ENCODE assay signal across 10 cellular contexts in the genomic region with DNA sequence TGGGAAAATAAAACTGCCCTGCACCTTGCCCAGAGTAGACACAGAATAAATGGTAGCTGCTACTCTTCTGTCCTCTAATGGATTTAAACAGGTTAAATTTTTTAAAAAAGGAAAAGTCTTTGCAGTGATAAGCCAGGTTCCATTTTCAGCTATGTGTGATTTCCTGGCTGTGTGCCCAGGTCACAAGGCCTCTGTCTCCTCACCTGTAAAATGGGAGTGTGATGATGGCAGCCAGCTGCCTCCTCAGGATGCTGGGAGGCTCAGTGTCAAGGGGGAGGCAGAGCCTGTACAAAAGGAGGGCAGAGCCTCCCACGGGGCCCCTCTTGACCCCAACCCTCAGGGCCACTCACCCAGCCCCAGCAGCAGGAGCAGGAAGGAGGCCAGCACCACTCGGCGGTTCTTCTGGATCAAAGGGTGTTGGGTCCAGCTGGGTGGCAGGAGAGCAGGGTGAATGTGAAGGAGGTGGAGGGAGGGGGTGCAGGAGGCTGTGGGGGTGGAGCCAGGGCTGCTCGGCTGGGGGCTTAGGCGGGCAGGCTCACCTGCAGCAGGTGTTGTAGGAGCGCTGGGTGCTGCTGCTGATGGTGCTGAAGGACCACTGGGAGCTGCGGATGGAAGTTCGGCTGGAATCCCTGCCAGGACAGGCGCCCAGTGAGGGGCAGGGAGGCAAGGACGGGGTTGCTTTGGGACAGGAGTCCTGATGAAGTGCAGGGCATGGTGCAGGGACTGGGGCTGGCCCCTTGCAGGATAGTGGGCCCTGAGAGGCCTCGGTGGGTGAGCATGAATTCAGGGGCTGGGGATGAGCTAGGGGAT. TPM values are rescaled to one million over a fixed set of nuclear protein-coding genes. Genes with fewer than 3 reads are reported as not detected.
DNase-seq lines count a peak whose midpoint lies in the region; ATAC-seq and TF ChIP-seq lines count a peak whose summit lies in the region.
"Had no signal": no experiment of that assay in that cellular context is flagged by ENCODE, and none has a peak within 500 bp of the region (broad histone marks: within the 10 kb centered on the region; RNA-seq: fewer than 3 reads in every experiment).

No MANE protein-coding gene starts in this region.

- H3K4me1 ChIP-seq in CD8-positive, alpha-beta T cell (ENCODE audit: insufficient read depth, low read length): peaks cover 44% of the 10 kb centered on the region
- peaks cover 31% of the 10 kb centered on the region for H3K4me1 ChIP-seq in NT2/D1 (ENCODE audit: insufficient read depth, insufficient read length)
- peaks cover 11 to 15% of the 10 kb centered on the region in 2 donors for H3K4me1 ChIP-seq in neuronal stem cell (ENCODE audit: control insufficient read depth in 2 of 2, insufficient read depth in 1 of 2, low read depth in 1 of 2, low read length in 2 of 2)
- H3K4me1 ChIP-seq in BE2C: peaks cover 8% of the 10 kb centered on the region

- peak overlapping the region; percentile 61 for H2AK5ac ChIP-seq in neuronal stem cell (ENCODE audit: low read depth, low read length)

- no peaks in the 10 kb centered on the region for H3K36me3 Mint-ChIP-seq in CD8-positive, alpha-beta T cell

- WGBS in neuronal stem cell (ENCODE audit: extremely low coverage in 2 of 2, insufficient read length in 2 of 2, insufficient replicate concordance in 1 of 2), 2 donors: no CpG with 5 or more reads among the region's 11 CpGs

- intact Hi-C loops in CD8-positive, alpha-beta T cell (cut with DNase I, micrococcal nuclease): loop anchor here in 1 of 2 experiments (10.0 kb wide), 1 partner anchor 1152 kb away; a partner anchor contains a TSS
- intact Hi-C loops in dorsolateral prefrontal cortex (cut with DNase I): loop anchor here (5.0 kb wide), 3 partner anchors 35 to 65 kb away; a partner anchor contains a TSS

- ATAC-seq in CD8-positive, alpha-beta T cell: no peak
- no peak for ATAC-seq in HG02763 (IDR thresholded peaks at IDR 0.05; ENCODE audit: unreplicated experiment)

- peak overlapping the region; percentile 48 for H3K18ac ChIP-seq in neuronal stem cell (ENCODE audit: low read length)

- H3K23ac ChIP-seq in neuronal stem cell (ENCODE audit: low read depth, low read length, poor library complexity): peak overlapping the region; percentile 73

- no peak for TF ChIP-seq CTCF in CD8-positive, alpha-beta T cell (IDR thresholded peaks at IDR 0.05)
- TF ChIP-seq CTCF in dorsolateral prefrontal cortex (IDR thresholded peaks at IDR 0.05 in 54 of 56, conservative IDR thresholded peaks at IDR 0.05 in 2 of 56; ENCODE audit: low read depth in 1 of 56, partially characterized antibody in 56 of 56): no peak
- TF ChIP-seq CTCF in BE2C (IDR thresholded peaks at IDR 0.05; ENCODE audit: low read depth, low read length): no peak

- CTCF ChIA-PET in CD8-positive, alpha-beta T cell (lab: Charles Lee): interaction anchor here (0.6 to 3.2 kb wide), 11 partner anchors 16 to 149 kb away, joined by 3 to 13 read pairs (median 7); a partner anchor contains a TSS

- H3K9me3 Mint-ChIP-seq in CD8-positive, alpha-beta T cell: no peaks in the 10 kb centered on the region

- no peak overlapping the region for H2BK120ac ChIP-seq in neuronal stem cell (ENCODE audit: low read depth, low read length)

- peak overlapping the region; percentile 53 for H2BK5ac ChIP-seq in neuronal stem cell (ENCODE audit: low read length)

- DNase-seq in CD8-positive, alpha-beta T cell: no peak
- DNase-seq in NT2/D1 (ENCODE audit: low read depth, low spot score) (no peak), dorsolateral prefrontal cortex (no peak), neuronal stem cell (ENCODE audit: low spot score) (no peak), HK-2 (ENCODE audit: unreplicated experiment) (no peak), BE2C (no peak), NCI-H2081 treated with DMSO at 0.1 percent for 48 hours (lab: John Stamatoyannopoulos, UW) (no peak)
- DNase-seq: NCI-H82 had no signal

- POLR2A ChIA-PET in CD8-positive, alpha-beta T cell (lab: Charles Lee): interaction anchor here (1.1 to 6.9 kb wide), 13 partner anchors 17 to 71 kb away, joined by 3 to 130 read pairs (median 18); a partner anchor contains a TSS

- H4K91ac ChIP-seq in neuronal stem cell (ENCODE audit: low read depth, low read length, poor library complexity): no peak overlapping the region

- H3K27ac Mint-ChIP-seq in CD8-positive, alpha-beta T cell: peak overlapping the region; percentile 93

- H3K9ac ChIP-seq in NT2/D1 (ENCODE audit: insufficient read length, low read depth): peak overlapping the region; percentile 97
- no peak overlapping the region for H3K9ac ChIP-seq in neuronal stem cell (ENCODE audit: low read depth, low read length, poor library complexity)

- H3K4me2 ChIP-seq in neuronal stem cell (ENCODE audit: insufficient read depth, low read length, poor library complexity, severe bottlenecking): no peak overlapping the region

- peak overlapping the region; percentile 75 for H2BK15ac ChIP-seq in neuronal stem cell (ENCODE audit: low read length)

- H2BK12ac ChIP-seq in neuronal stem cell (ENCODE audit: low read length): no peak overlapping the region

- H3K4me1 Mint-ChIP-seq in CD8-positive, alpha-beta T cell (ENCODE audit: low read depth): peaks cover 38% of the 10 kb centered on the region

- no peak overlapping the region for H3K14ac ChIP-seq in neuronal stem cell (ENCODE audit: low read length)

- peak overlapping the region; percentile 84 for H3K4ac ChIP-seq in neuronal stem cell (ENCODE audit: low read length)

- H3K4me3 ChIP-seq in CD8-positive, alpha-beta T cell (ENCODE audit: low read depth, low read length): no peak overlapping the region
- H3K4me3 ChIP-seq in NT2/D1 (ENCODE audit: insufficient read length, low read depth) (no peak overlapping the region), dorsolateral prefrontal cortex (peak overlapping the region in 30 of 59 donors; percentile 2 to 99 (median 92)), neuronal stem cell (ENCODE audit: low read length in 2 of 2) (peak overlapping the region in 1 of 2 donors; percentile 9), BE2C (ENCODE audit: low read depth, low read length) (no peak overlapping the region)

- no peak overlapping the region for H3K27ac ChIP-seq in CD8-positive, alpha-beta T cell (ENCODE audit: low read depth, low read length)
- peak overlapping the region in 41 of 59 donors; percentile 1 to 98 (median 86) for H3K27ac ChIP-seq in dorsolateral prefrontal cortex
- no peak overlapping the region for H3K27ac ChIP-seq in neuronal stem cell (replicated peaks; ENCODE audit: low read length)

- H3K27me3 Mint-ChIP-seq in CD8-positive, alpha-beta T cell (ENCODE audit: low read depth): no peaks in the 10 kb centered on the region

- peaks cover 5% of the 10 kb centered on the region for H3K79me1 ChIP-seq in neuronal stem cell (ENCODE audit: low read depth, low read length)

- H3K27me3 ChIP-seq in CD8-positive, alpha-beta T cell (ENCODE audit: insufficient read depth, low read length): no peaks in the 10 kb centered on the region
- H3K27me3 ChIP-seq in NT2/D1 (ENCODE audit: insufficient read depth, insufficient read length) (no peaks in the 10 kb centered on the region), dorsolateral prefrontal cortex (no peaks in the 10 kb centered on the region), neuronal stem cell (ENCODE audit: control insufficient read depth in 3 of 3, insufficient read depth in 3 of 3, low read depth in 1 of 3, low read length in 3 of 3) (peaks cover 0 to 2% (median 0%) of the 10 kb centered on the region in 3 experiments), BE2C (no peaks in the 10 kb centered on the region)

- no peaks in the 10 kb centered on the region for H3K9me3 ChIP-seq in CD8-positive, alpha-beta T cell (ENCODE audit: low read length)
- H3K9me3 ChIP-seq in NT2/D1 (ENCODE audit: insufficient read depth, low read length): no peaks in the 10 kb centered on the region
- H3K9me3 ChIP-seq in neuronal stem cell (replicated peaks in 1 of 2; ENCODE audit: control insufficient read depth in 2 of 2, insufficient read depth in 1 of 2, low read depth in 1 of 2, low read length in 2 of 2): peaks cover 0 to 1% of the 10 kb centered on the region in 2 donors
- H3K9me3 ChIP-seq in BE2C: no peaks in the 10 kb centered on the region

- H4K8ac ChIP-seq in neuronal stem cell (ENCODE audit: low read depth, low read length): no peak overlapping the region

- no peak overlapping the region for H2AFZ ChIP-seq in neuronal stem cell (ENCODE audit: low read length)

- no peaks in the 10 kb centered on the region for H3K36me3 ChIP-seq in CD8-positive, alpha-beta T cell (ENCODE audit: insufficient read depth, low read length)
- H3K36me3 ChIP-seq in NT2/D1 (ENCODE audit: insufficient read depth, insufficient read length, low read length) (no peaks in the 10 kb centered on the region), neuronal stem cell (replicated peaks in 1 of 2; ENCODE audit: control insufficient read depth in 2 of 2, insufficient read depth in 2 of 2, low read length in 2 of 2) (peaks cover 0 to 11% of the 10 kb centered on the region in 2 donors), BE2C (no peaks in the 10 kb centered on the region)

- peak overlapping the region; percentile 89 for H3K4me3 Mint-ChIP-seq in CD8-positive, alpha-beta T cell

RNA-seq across cellular contexts. Expression of a gene that starts 1.9 kb away (rescaled TPM):
- total RNA-seq in CD8-positive, alpha-beta T cell: 10 to 100 TPM; 41.2 to 48.5 TPM
- 10 to 100 TPM; 21.2 to 62.4 (median 41.3) TPM for total RNA-seq in dorsolateral prefrontal cortex
- 76.5 TPM for polyA plus RNA-seq in neuronal stem cell (2013, experiment 1 of 2)
- polyA plus RNA-seq in neuronal stem cell (2013, experiment 2 of 2): 73.2 TPM
- polyA plus RNA-seq in BE2C (2012; ENCODE audit: insufficient read depth, insufficient read length, low read depth): 36.5 TPM

RNA-seq across cellular contexts. Expression of a gene that starts 12.0 kb away (rescaled TPM):
- 1 to 10 TPM; 5.0 to 5.2 TPM for total RNA-seq in CD8-positive, alpha-beta T cell
- total RNA-seq in dorsolateral prefrontal cortex: 1 to 10 TPM in 58 of 120 experiments, under 1 TPM in 51, not detected in 11; 0.18 to 3.8 (median 1.1) TPM
- polyA plus RNA-seq in neuronal stem cell (2013, experiment 1 of 2): 0.01 TPM
- 0.04 TPM for polyA plus RNA-seq in neuronal stem cell (2013, experiment 2 of 2)
- 0.59 TPM for polyA plus RNA-seq in BE2C (2012; ENCODE audit: insufficient read depth, insufficient read length, low read depth)

RNA-seq across cellular contexts. Expression of a gene that starts 14.6 kb away (rescaled TPM):
- total RNA-seq in CD8-positive, alpha-beta T cell: not detected
- total RNA-seq in dorsolateral prefrontal cortex: under 1 TPM in 4 of 120 experiments, not detected in 116; 0.33 to 0.60 (median 0.42) TPM
- not detected for polyA plus RNA-seq in neuronal stem cell (2013, experiment 1 of 2)
- not detected for polyA plus RNA-seq in neuronal stem cell (2013, experiment 2 of 2)
- polyA plus RNA-seq in BE2C (2012; ENCODE audit: insufficient read depth, insufficient read length, low read depth): not detected
- total RNA-seq: HT-29 had no signal

RNA-seq across cellular contexts. Expression of a gene that starts 15.7 kb away (rescaled TPM):
- 100 to 1,000 TPM; 109 to 111 TPM for total RNA-seq in CD8-positive, alpha-beta T cell
- total RNA-seq in dorsolateral prefrontal cortex: 10 to 100 TPM; 51.6 to 82.9 (median 65.8) TPM
- 39.8 TPM for polyA plus RNA-seq in neuronal stem cell (2013, experiment 1 of 2)
- polyA plus RNA-seq in neuronal stem cell (2013, experiment 2 of 2): 38.5 TPM
- 218 TPM for polyA plus RNA-seq in BE2C (2012; ENCODE audit: insufficient read depth, insufficient read length, low read depth)

RNA-seq across cellular contexts. Expression of a gene that starts 23.9 kb away (rescaled TPM):
- total RNA-seq in CD8-positive, alpha-beta T cell: 1 to 10 TPM; 7.5 to 9.3 TPM
- 10 to 100 TPM; 24.6 to 72.2 (median 38.4) TPM for total RNA-seq in dorsolateral prefrontal cortex
- polyA plus RNA-seq in neuronal stem cell (2013, experiment 1 of 2): 42.6 TPM
- polyA plus RNA-seq in neuronal stem cell (2013, experiment 2 of 2): 44.9 TPM
- polyA plus RNA-seq in BE2C (2012; ENCODE audit: insufficient read depth, insufficient read length, low read depth): 182 TPM

Comparison
In these comparisons a context has a peak if more than half of its experiments do, and no peak if none do; other contexts are left out.
1. H3K27ac ChIP-seq: peak in dorsolateral prefrontal cortex (41 of 59); none in CD8-positive, alpha-beta T cell (single experiment) and neuronal stem cell (single experiment).
2. H3K4me3 ChIP-seq: peak in dorsolateral prefrontal cortex (30 of 59); none in CD8-positive, alpha-beta T cell (single experiment), NT2/D1 (single experiment) and BE2C (single experiment).